24 cellular contexts compared by ENCODE assay signal in genomic region chr14:76726551-76726961, GRCh38. TPM values are rescaled to one million over a fixed set of nuclear protein-coding genes. Genes with fewer than 3 reads are reported as not detected.
DNase-seq lines count a peak whose midpoint lies in the region; ATAC-seq and TF ChIP-seq lines count a peak whose summit lies in the region.
"Had no signal": no experiment of that assay in that cellular context is flagged by ENCODE, and none has a peak within 500 bp of the region (broad histone marks: within the 10 kb centered on the region; RNA-seq: fewer than 3 reads in every experiment).

No MANE protein-coding gene starts in this region.

- TF ChIP-seq POLR2A in esophagus squamous epithelium (IDR thresholded peaks at IDR 0.05) = no peak

- H3K9ac ChIP-seq in HUES6 (ENCODE audit: low read length) = no peak overlapping the region
- H3K9ac ChIP-seq: GM23248, SK-N-SH had no signal

- H3K27me3 ChIP-seq in HUES6 (ENCODE audit: control insufficient read depth, insufficient read depth, low read length) (no peaks in the 10 kb centered on the region), esophagus squamous epithelium (peaks cover 0 to 4% (median 0%) of the 10 kb centered on the region in 4 donors), lung (ENCODE audit: control insufficient read depth, insufficient read depth) (no peaks in the 10 kb centered on the region)
- H3K27me3 ChIP-seq: ascending aorta, pancreas, Peyer's patch, testis had no signal

- 34 to 49% methylated on average over 7 to 11 of the region's 11 CpGs for WGBS in esophagus squamous epithelium, 2 donors
- WGBS in lung, 2 donors = 58 to 74% methylated on average over 11 of the region's 11 CpGs

- H3K4me3 ChIP-seq in HUES6 (ENCODE audit: low read depth, low read length) (peak overlapping the region; percentile 36; the same call in 1 of the 2 replicates), esophagus squamous epithelium (peak overlapping the region in 1 of 4 donors; percentile 12), lung (no peak overlapping the region)
- H3K4me3 ChIP-seq: ascending aorta, GM23248, pancreas, Peyer's patch, sigmoid colon had no signal

- no peak overlapping the region for H3K27ac ChIP-seq in HUES6 (ENCODE audit: low read depth, low read length)
- peak overlapping the region in 3 of 4 donors; percentile 28 to 59 (median 29) for H3K27ac ChIP-seq in esophagus squamous epithelium
- peak overlapping the region; percentile 20 to 28 for H3K27ac ChIP-seq in lung (ENCODE audit: low read depth in 1 of 2, low read length in 1 of 2)
- H3K27ac ChIP-seq: ascending aorta, GM23248, pancreas had no signal

- DNase-seq in CD14-positive monocyte (ENCODE audit: low spot score) (no peak), esophagus squamous epithelium (lab: John Stamatoyannopoulos, UW) (no peak), lung (ENCODE audit: low spot score) (no peak), H4 (ENCODE audit: low spot score) (no peak), HuH-7.5 (ENCODE audit: low spot score) (no peak)
- DNase-seq in naive thymus-derived CD8-positive, alpha-beta T cell = no peak
- DNase-seq: activated CD4-positive, alpha-beta T cell treated with anti-CD3 and anti-CD28 coated beads for 1 hour; activated naive CD4-positive, alpha-beta T cell treated with anti-CD3 and anti-CD28 coated beads, Interleukin-2, amount 50 U/mL, for 16 hours; activated T-cell treated with anti-CD3 and anti-CD28 coated beads, Interleukin-2, amount 50 U/mL, for 48 hours; effector CD4-positive, alpha-beta T cell; GF-D8; GM23248; natural killer cell; NCI-H1092; NCI-H2029 treated with DMSO at 0.1 percent for 48 hours; pancreas; Peyer's patch; sigmoid colon; SK-N-SH; testis had no signal

- POLR2A ChIA-PET in naive thymus-derived CD8-positive, alpha-beta T cell (lab: Charles Lee) = no interaction called here

- peaks cover 73% of the 10 kb centered on the region for H3K4me1 Mint-ChIP-seq in CD14-positive monocyte
- H3K4me1 Mint-ChIP-seq in naive thymus-derived CD8-positive, alpha-beta T cell = no peaks in the 10 kb centered on the region
- H3K4me1 Mint-ChIP-seq: memory B cell; natural killer cell; stimulated activated effector memory CD8-positive, alpha-beta T cell treated with anti-CD3 and anti-CD28 coated beads, Interleukin-12 subunit alpha, Interleukin-12 subunit beta, amount 100 ng/mL, for 72 hours had no signal

- H3K4me1 ChIP-seq in HUES6 (ENCODE audit: control insufficient read depth, insufficient read depth, low read length) (no peaks in the 10 kb centered on the region), esophagus squamous epithelium (peaks cover 0 to 49% (median 0%) of the 10 kb centered on the region in 3 donors), lung (ENCODE audit: control insufficient read depth in 2 of 2, insufficient read depth in 2 of 2, low read length in 2 of 2) (peaks cover 0 to 10% of the 10 kb centered on the region in 2 donors)
- H3K4me1 ChIP-seq: ascending aorta, pancreas, Peyer's patch, sigmoid colon had no signal

- peak overlapping the region in 1 of 2 donors; percentile 67 for H3K4me3 Mint-ChIP-seq in CD14-positive monocyte
- no peak overlapping the region for H3K4me3 Mint-ChIP-seq in naive thymus-derived CD8-positive, alpha-beta T cell
- H3K4me3 Mint-ChIP-seq: memory B cell; natural killer cell; stimulated activated effector memory CD8-positive, alpha-beta T cell treated with anti-CD3 and anti-CD28 coated beads, Interleukin-12 subunit alpha, Interleukin-12 subunit beta, amount 100 ng/mL, for 72 hours had no signal

- no peaks in the 10 kb centered on the region for H3K36me3 Mint-ChIP-seq in CD14-positive monocyte
- H3K36me3 Mint-ChIP-seq in naive thymus-derived CD8-positive, alpha-beta T cell = no peaks in the 10 kb centered on the region
- H3K36me3 Mint-ChIP-seq: memory B cell; natural killer cell; stimulated activated effector memory CD8-positive, alpha-beta T cell treated with anti-CD3 and anti-CD28 coated beads, Interleukin-12 subunit alpha, Interleukin-12 subunit beta, amount 100 ng/mL, for 72 hours had no signal

- no peaks in the 10 kb centered on the region for H3K36me3 ChIP-seq in HUES6 (ENCODE audit: control insufficient read depth, insufficient read depth, low read length)
- no peaks in the 10 kb centered on the region for H3K36me3 ChIP-seq in esophagus squamous epithelium
- H3K36me3 ChIP-seq in lung (ENCODE audit: control insufficient read depth in 2 of 2, insufficient read depth in 2 of 2, low read length in 2 of 2) = no peaks in the 10 kb centered on the region
- H3K36me3 ChIP-seq: ascending aorta, pancreas, Peyer's patch, sigmoid colon had no signal

- TF ChIP-seq CTCF in CD14-positive monocyte (IDR thresholded peaks at IDR 0.05) (no peak), esophagus squamous epithelium (IDR thresholded peaks at IDR 0.05) (no peak), lung (IDR thresholded peaks at IDR 0.05; ENCODE audit: control extremely low read depth, extremely low read depth) (no peak)

- intact Hi-C loops in CD14-positive monocyte (cut with micrococcal nuclease) = loop anchor here in 1 of 2 donors (10.0 kb wide), 1 partner anchor 368 kb away; the partner anchor contains the start of gene CIPC
- intact Hi-C loops in esophagus squamous epithelium (cut with DNase I) = no loop called here

- H3K27ac Mint-ChIP-seq in CD14-positive monocyte = peak overlapping the region in 4 of 7 donors; percentile 0 to 63 (median 59)
- no peak overlapping the region for H3K27ac Mint-ChIP-seq in naive thymus-derived CD8-positive, alpha-beta T cell
- H3K27ac Mint-ChIP-seq: memory B cell; natural killer cell; stimulated activated effector memory CD8-positive, alpha-beta T cell treated with anti-CD3 and anti-CD28 coated beads, Interleukin-12 subunit alpha, Interleukin-12 subunit beta, amount 100 ng/mL, for 72 hours had no signal

- H3K9me3 ChIP-seq in HUES6 (ENCODE audit: control insufficient read depth, insufficient read depth, low read depth, low read length) (no peaks in the 10 kb centered on the region), esophagus squamous epithelium (no peaks in the 10 kb centered on the region), lung (ENCODE audit: control insufficient read depth in 2 of 2, insufficient read depth in 1 of 2, low read length in 1 of 2) (peaks cover 0 to 2% of the 10 kb centered on the region in 2 donors)
- H3K9me3 ChIP-seq: ascending aorta, pancreas, Peyer's patch, sigmoid colon, SK-N-SH, testis had no signal

- no peak for ATAC-seq in lung (ENCODE audit: insufficient read depth, low FRiP score)
- no peak for ATAC-seq in naive thymus-derived CD8-positive, alpha-beta T cell
- ATAC-seq: natural killer cell; pancreas; stimulated activated effector memory CD8-positive, alpha-beta T cell treated with anti-CD3 and anti-CD28 coated beads, Interleukin-12 subunit alpha, Interleukin-12 subunit beta, amount 100 ng/mL, for 72 hours had no signal

- no peaks in the 10 kb centered on the region for H3K27me3 Mint-ChIP-seq in CD14-positive monocyte (ENCODE audit: low read depth in 3 of 3)
- H3K27me3 Mint-ChIP-seq in naive thymus-derived CD8-positive, alpha-beta T cell = peaks cover 10 to 48% (median 23%) of the 10 kb centered on the region in 5 donors

- H3K9me3 Mint-ChIP-seq in CD14-positive monocyte = no peaks in the 10 kb centered on the region
- no peaks in the 10 kb centered on the region for H3K9me3 Mint-ChIP-seq in naive thymus-derived CD8-positive, alpha-beta T cell
- H3K9me3 Mint-ChIP-seq: memory B cell; natural killer cell; stimulated activated effector memory CD8-positive, alpha-beta T cell treated with anti-CD3 and anti-CD28 coated beads, Interleukin-12 subunit alpha, Interleukin-12 subunit beta, amount 100 ng/mL, for 72 hours had no signal

RNA-seq across cellular contexts. Expression of gene VASH1, which starts 34.7 kb away (rescaled TPM):
- polyA plus RNA-seq in CD14-positive monocyte = 1 to 10 TPM; 2.5 to 3.3 TPM
- total RNA-seq in esophagus squamous epithelium = 1 to 10 TPM; 1.3 to 5.7 (median 3.0) TPM
- 10 to 100 TPM; 22.9 to 25.4 TPM for total RNA-seq in lung
- polyA plus RNA-seq in lung = 10 to 100 TPM; 10.5 to 13.1 TPM
- total RNA-seq in H4 (2014; rRNA removed; shearing (Covaris generic)) = 2.2 and 3.3 TPM in 2 replicates
- 1 to 10 TPM; 3.6 to 4.8 TPM for total RNA-seq in naive thymus-derived CD8-positive, alpha-beta T cell
- polyA plus RNA-seq in naive thymus-derived CD8-positive, alpha-beta T cell = 1 to 10 TPM in 1 of 3 donors, under 1 TPM in 2; 0.22 to 1.3 (median 0.35) TPM

Comparison
In these comparisons a context has a peak if more than half of its experiments do, and no peak if none do; other contexts are left out.
1. H3K27ac Mint-ChIP-seq: peak in CD14-positive monocyte (4 of 7); none in naive thymus-derived CD8-positive, alpha-beta T cell (0 of 10).